In genomic region chr4:153151535-153152452, GRCh38 we compare ENCODE assay signal across 9 cellular contexts. TPM values are rescaled to one million over a fixed set of nuclear protein-coding genes. Genes with fewer than 3 reads are reported as not detected.
DNase-seq lines count a peak whose midpoint lies in the region; ATAC-seq and TF ChIP-seq lines count a peak whose summit lies in the region.
"Had no signal": no experiment of that assay in that cellular context is flagged by ENCODE, and none has a peak within 500 bp of the region (broad histone marks: within the 10 kb centered on the region; RNA-seq: fewer than 3 reads in every experiment).

No MANE protein-coding gene starts in this region.

- H3K9me3 Mint-ChIP-seq in glutamatergic neuron (ENCODE audit: unreplicated experiment): peaks cover 26% of the 10 kb centered on the region
- H3K9me3 Mint-ChIP-seq in progenitor cell of endocrine pancreas (ENCODE audit: low read depth): no peaks in the 10 kb centered on the region
- H3K9me3 Mint-ChIP-seq: activated naive CD4-positive, alpha-beta T cell treated with anti-CD3 and anti-CD28 coated beads, Interleukin-2, amount 50 U/mL, for 24 hours had no signal

- H3K36me3 Mint-ChIP-seq in glutamatergic neuron (ENCODE audit: unreplicated experiment): no peaks in the 10 kb centered on the region
- H3K36me3 Mint-ChIP-seq in progenitor cell of endocrine pancreas (ENCODE audit: insufficient read depth): no peaks in the 10 kb centered on the region
- H3K36me3 Mint-ChIP-seq: activated naive CD4-positive, alpha-beta T cell treated with anti-CD3 and anti-CD28 coated beads, Interleukin-2, amount 50 U/mL, for 24 hours had no signal

- H3K27ac Mint-ChIP-seq in glutamatergic neuron (ENCODE audit: unreplicated experiment) (peak overlapping the region; percentile 96), progenitor cell of endocrine pancreas (peak overlapping the region; percentile 31)

- H3K27me3 Mint-ChIP-seq in glutamatergic neuron (ENCODE audit: unreplicated experiment) (peaks cover 18% of the 10 kb centered on the region), progenitor cell of endocrine pancreas (peaks cover 57% of the 10 kb centered on the region)
- H3K27me3 Mint-ChIP-seq: activated naive CD4-positive, alpha-beta T cell treated with anti-CD3 and anti-CD28 coated beads, Interleukin-2, amount 50 U/mL, for 24 hours had no signal

- peak overlapping the region; percentile 87 for H3K4me3 Mint-ChIP-seq in glutamatergic neuron (ENCODE audit: unreplicated experiment)
- peak overlapping the region; percentile 28 for H3K4me3 Mint-ChIP-seq in progenitor cell of endocrine pancreas (ENCODE audit: low read depth)

- no peak for TF ChIP-seq CTCF in glutamatergic neuron (IDR thresholded peaks at IDR 0.05; ENCODE audit: partially characterized antibody, unreplicated experiment)
- TF ChIP-seq CTCF in progenitor cell of endocrine pancreas (IDR thresholded peaks at IDR 0.05; ENCODE audit: unreplicated experiment): no peak

- DNase-seq in Ammon's horn (ENCODE audit: low spot score) (peak; percentile 86), NCI-H2107 (lab: John Stamatoyannopoulos, UW) (peak; percentile 53), glutamatergic neuron (peak; percentile 79), progenitor cell of endocrine pancreas (ENCODE audit: low spot score, unreplicated experiment) (peak; percentile 69), OCI-M2 (lab: John Stamatoyannopoulos, UW; ENCODE audit: unreplicated experiment) (no peak), AG08395 (ENCODE audit: low spot score) (no peak)
- peak; percentile 25 to 51 for DNase-seq in activated CD4-positive, alpha-beta T cell treated with anti-CD3 and anti-CD28 coated beads, Interleukin-2, amount 50 U/mL, for 48 hours

- ATAC-seq in GM21515 (IDR thresholded peaks at IDR 0.05; ENCODE audit: unreplicated experiment): peak; percentile 50

- H3K4me1 Mint-ChIP-seq in glutamatergic neuron (ENCODE audit: low read depth, unreplicated experiment) (peaks cover 29% of the 10 kb centered on the region), progenitor cell of endocrine pancreas (ENCODE audit: low read depth) (peaks cover 12% of the 10 kb centered on the region)

RNA-seq across cellular contexts. Expression of gene TRIM2, which starts 52.4 kb away (rescaled TPM):
- total RNA-seq in glutamatergic neuron (ENCODE audit: unreplicated experiment) (120 TPM), progenitor cell of endocrine pancreas (52.5 and 59.6 TPM in 2 replicates)

Comparison
In these comparisons a context has a peak if more than half of its experiments do, and no peak if none do; other contexts are left out.
1. DNase-seq: peak in Ammon's horn (single experiment), NCI-H2107 (single experiment), activated CD4-positive, alpha-beta T cell treated with anti-CD3 and anti-CD28 coated beads, Interleukin-2, amount 50 U/mL, for 48 hours (2 of 2), glutamatergic neuron (single experiment) and progenitor cell of endocrine pancreas (single experiment); none in OCI-M2 (single experiment) and AG08395 (single experiment).